21 cellular contexts compared by ENCODE assay signal in the genomic region with DNA sequence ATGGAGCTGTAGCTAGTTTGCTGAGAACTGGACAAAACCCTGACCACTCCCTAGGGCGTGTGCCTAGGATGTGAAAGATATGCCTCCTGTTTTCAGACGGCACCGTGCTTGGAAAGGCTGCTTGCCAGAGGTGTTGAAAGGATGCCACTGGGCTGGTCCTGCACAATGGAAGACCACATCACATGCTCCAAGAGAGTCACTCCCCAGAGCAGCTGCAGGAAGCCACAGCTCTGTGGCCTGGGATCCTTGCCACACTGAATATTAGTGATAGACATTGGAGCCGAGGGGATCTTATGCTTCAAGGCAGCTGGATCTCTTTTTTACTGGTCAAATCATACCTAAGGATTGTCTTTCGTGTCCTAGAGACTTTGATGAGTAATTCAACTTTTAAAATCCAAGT. TPM values are rescaled to one million over a fixed set of nuclear protein-coding genes. Genes with fewer than 3 reads are reported as not detected.
A peak's percentile ranks its signal among the peaks of the same experiment; 100 is the strongest.
DNase-seq lines count a peak whose midpoint lies in the region; ATAC-seq and FAIRE-seq lines count a peak whose summit lies in the region.
"Had no signal": no experiment of that assay in that cellular context is flagged by ENCODE, and none has a peak within 500 bp of the region (broad histone marks: within the 10 kb centered on the region; RNA-seq: fewer than 3 reads in every experiment).

No MANE protein-coding gene starts in this region.

- H2BK120ac ChIP-seq in neuronal stem cell (ENCODE audit: low read depth, low read length): no peak overlapping the region

- no peak overlapping the region for H3K4ac ChIP-seq in neuronal stem cell (ENCODE audit: low read length)

- H3K36me3 ChIP-seq in neuronal stem cell (replicated peaks in 1 of 2; ENCODE audit: control insufficient read depth in 2 of 2, insufficient read depth in 2 of 2, low read length in 2 of 2): no peaks in the 10 kb centered on the region
- H3K36me3 ChIP-seq: pancreas had no signal

- no peak overlapping the region for H2BK15ac ChIP-seq in neuronal stem cell (ENCODE audit: low read length)

- no peak overlapping the region for H2BK5ac ChIP-seq in neuronal stem cell (ENCODE audit: low read length)

- H4K8ac ChIP-seq in neuronal stem cell (ENCODE audit: low read depth, low read length): no peak overlapping the region

- H3K27me3 ChIP-seq in neuronal stem cell (ENCODE audit: control insufficient read depth in 3 of 3, insufficient read depth in 3 of 3, low read depth in 1 of 3, low read length in 3 of 3): no peaks in the 10 kb centered on the region
- H3K27me3 ChIP-seq: pancreas had no signal

- DNase-seq in EH (ENCODE audit: low read depth) (peak; percentile 34), NCI-H2196 treated with DMSO at 0.1 percent for 48 hours (lab: John Stamatoyannopoulos, UW; ENCODE audit: unreplicated experiment) (peak; percentile 68), neuronal stem cell (ENCODE audit: low spot score) (no peak), urothelium cell line (ENCODE audit: low spot score) (no peak), frontal cortex (ENCODE audit: low spot score in 2 of 2) (no peak)
- DNase-seq in stimulated activated naive CD8-positive, alpha-beta T cell treated with anti-CD3 and anti-CD28 coated beads, Interleukin-15, Interleukin-2, amounts not matched to agents 100 U/mL and 50 U/mL, for 24 hours: no peak
- DNase-seq: activated CD4-positive, alpha-beta T cell treated with anti-CD3 and anti-CD28 coated beads, Interleukin-2, amount 50 U/mL, for 1 hour; activated naive CD8-positive, alpha-beta T cell treated with anti-CD3 and anti-CD28 coated beads for 36 hours; central memory CD4-positive, alpha-beta T cell; effector memory CD8-positive, alpha-beta T cell; KG1; NCI-H1417 treated with DMSO at 0.1 percent for 48 hours; OCI-M1; pancreas; trophoblast cell had no signal

- no peak for FAIRE-seq in urothelium cell line (lab: Jason Lieb, UNC)
- no peak for FAIRE-seq in frontal cortex (lab: Jason Lieb, UNC)
- FAIRE-seq: pancreas had no signal

- no peak overlapping the region for H4K91ac ChIP-seq in neuronal stem cell (ENCODE audit: low read depth, low read length, poor library complexity)

- no peak overlapping the region for H3K23ac ChIP-seq in neuronal stem cell (ENCODE audit: low read depth, low read length, poor library complexity)

- ATAC-seq in esophagus mucosa (peak; percentile 55), HG02870 (IDR thresholded peaks at IDR 0.05; ENCODE audit: unreplicated experiment) (no peak)
- ATAC-seq in stimulated activated naive CD8-positive, alpha-beta T cell treated with anti-CD3 and anti-CD28 coated beads, Interleukin-15, Interleukin-2, amounts not matched to agents 100 U/mL and 50 U/mL, for 24 hours: no peak
- ATAC-seq: effector memory CD8-positive, alpha-beta T cell; left lobe of liver; pancreas; stimulated activated memory B cell treated with anti-CD40 and anti-IgM and Interleukin-4, amounts not matched to agents 10 μg/mL and 1 μg/mL and 100 μg/mL, for 72 hours had no signal

- no peak overlapping the region for H3K4me3 ChIP-seq in neuronal stem cell (ENCODE audit: low read length in 2 of 2)
- H3K4me3 ChIP-seq: pancreas, SK-N-MC had no signal

- no peak overlapping the region for H2BK12ac ChIP-seq in neuronal stem cell (ENCODE audit: low read length)

- no peaks in the 10 kb centered on the region for H3K9me3 ChIP-seq in neuronal stem cell (replicated peaks in 1 of 2; ENCODE audit: control insufficient read depth in 2 of 2, insufficient read depth in 1 of 2, low read depth in 1 of 2, low read length in 2 of 2)
- H3K9me3 ChIP-seq: pancreas had no signal

- H3K4me2 ChIP-seq in neuronal stem cell (ENCODE audit: insufficient read depth, low read length, poor library complexity, severe bottlenecking): no peak overlapping the region

- H3K4me1 ChIP-seq in neuronal stem cell (ENCODE audit: control insufficient read depth in 2 of 2, insufficient read depth in 1 of 2, low read depth in 1 of 2, low read length in 2 of 2): peaks cover 3 to 9% of the 10 kb centered on the region in 2 donors
- H3K4me1 ChIP-seq: pancreas had no signal

- peak overlapping the region; percentile 85 for H2AFZ ChIP-seq in neuronal stem cell (ENCODE audit: low read length)

- no peaks in the 10 kb centered on the region for H3K79me1 ChIP-seq in neuronal stem cell (ENCODE audit: low read depth, low read length)

- no peak overlapping the region for H3K14ac ChIP-seq in neuronal stem cell (ENCODE audit: low read length)

- no peak overlapping the region for H2AK5ac ChIP-seq in neuronal stem cell (ENCODE audit: low read depth, low read length)

- H3K18ac ChIP-seq in neuronal stem cell (ENCODE audit: low read length): no peak overlapping the region

- H3K9ac ChIP-seq in neuronal stem cell (ENCODE audit: low read depth, low read length, poor library complexity): no peak overlapping the region

- WGBS in neuronal stem cell (ENCODE audit: extremely low coverage in 2 of 2, insufficient read length in 2 of 2, insufficient replicate concordance in 1 of 2), 2 donors: no CpG with 5 or more reads among the region's 5 CpGs

- H3K27ac ChIP-seq in neuronal stem cell (replicated peaks; ENCODE audit: low read length): no peak overlapping the region
- H3K27ac ChIP-seq: C4-2B, pancreas, SK-N-MC had no signal

RNA-seq across cellular contexts. Expression of a gene that starts 6.6 kb away (rescaled TPM):
- total RNA-seq in esophagus mucosa (185 TPM), frontal cortex (549 TPM)
- polyA plus RNA-seq in neuronal stem cell (2013, experiment 1 of 2): 211 TPM
- 208 TPM for polyA plus RNA-seq in neuronal stem cell (2013, experiment 2 of 2)

Comparison
In these comparisons a context has a peak if more than half of its experiments do, and no peak if none do; other contexts are left out.
1. DNase-seq: peak in EH (single experiment) and NCI-H2196 treated with DMSO at 0.1 percent for 48 hours (single experiment); none in neuronal stem cell (single experiment), urothelium cell line (single experiment), stimulated activated naive CD8-positive, alpha-beta T cell treated with anti-CD3 and anti-CD28 coated beads, Interleukin-15, Interleukin-2, amounts not matched to agents 100 U/mL and 50 U/mL, for 24 hours (single experiment) and frontal cortex (0 of 2).